Comparison of ENCODE assay signal across 1 cellular context in the genomic region with DNA sequence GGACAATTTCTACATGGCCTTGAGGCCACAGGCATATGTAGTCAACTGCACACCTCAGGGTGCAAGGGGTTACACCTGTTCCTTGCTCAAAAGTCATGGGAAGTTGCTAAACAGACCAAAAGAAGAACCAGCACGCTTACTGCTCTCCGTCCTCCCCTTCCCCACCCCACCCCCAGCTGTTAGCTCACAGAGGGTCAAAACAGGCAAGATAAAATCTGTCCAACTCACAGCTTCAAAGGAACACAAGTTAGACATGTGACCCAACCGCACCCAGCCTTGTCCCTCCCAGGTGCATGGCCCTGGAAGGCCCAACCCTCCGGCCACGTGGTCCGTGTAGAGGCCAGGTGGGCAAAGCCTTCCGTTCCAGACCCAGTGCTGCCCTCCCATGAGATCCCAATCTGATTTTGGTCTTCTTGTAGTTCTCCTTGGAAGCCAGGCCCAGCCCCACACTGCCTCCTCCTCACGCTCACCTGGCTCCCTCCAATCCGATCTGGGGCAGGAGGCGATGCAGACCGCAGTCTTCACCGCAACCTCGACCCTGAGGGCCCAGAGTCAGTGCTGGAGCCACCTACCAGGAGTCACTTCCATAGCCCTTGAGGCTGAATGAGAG.
TF ChIP-seq lines count a peak whose summit lies in the region.

No MANE protein-coding gene starts in this region.

TF ChIP-seq in K562, 482 proteins besides CTCF, POLR2A, EP300 and RAD21 (continued from another document):
- TF ChIP-seq MYC (IDR thresholded peaks at IDR 0.05; ENCODE audit: low read depth, low read length) (peak; percentile 99), MYC (CRISPR knock-in tag; IDR thresholded peaks at IDR 0.05; ENCODE audit: borderline replicate concordance, low read depth) (peak; percentile 92), ZNF77 (CRISPR knock-in tag; IDR thresholded peaks at IDR 0.05) (no peak), PCBP2 (IDR thresholded peaks at IDR 0.05; ENCODE audit: low read depth, low read length, poor library complexity, severe bottlenecking) (no peak), HOXB6 (CRISPR knock-in tag; IDR thresholded peaks at IDR 0.05; ENCODE audit: borderline replicate concordance) (no peak), FUS (optimal IDR thresholded peaks at IDR 0.05; ENCODE audit: low read depth, low read length) (no peak), ESRRB (CRISPR knock-in tag; IDR thresholded peaks at IDR 0.05; ENCODE audit: borderline replicate concordance) (no peak), EP400 (IDR thresholded peaks at IDR 0.05) (peak; percentile 93), IFI16 (CRISPR knock-in tag; IDR thresholded peaks at IDR 0.05) (no peak; the same call in 1 of the 2 replicates), ELF2 (CRISPR knock-in tag; IDR thresholded peaks at IDR 0.05) (peak; percentile 49; the same call in 1 of the 2 replicates), RCOR1 (IDR thresholded peaks at IDR 0.05; ENCODE audit: borderline replicate concordance in 1 of 2, low read depth in 2 of 2, low read length in 2 of 2) (peak in 1 of 2 experiments; percentile 68; a peak in 1 of 4 replicates)
- TF ChIP-seq, protein P1, sequence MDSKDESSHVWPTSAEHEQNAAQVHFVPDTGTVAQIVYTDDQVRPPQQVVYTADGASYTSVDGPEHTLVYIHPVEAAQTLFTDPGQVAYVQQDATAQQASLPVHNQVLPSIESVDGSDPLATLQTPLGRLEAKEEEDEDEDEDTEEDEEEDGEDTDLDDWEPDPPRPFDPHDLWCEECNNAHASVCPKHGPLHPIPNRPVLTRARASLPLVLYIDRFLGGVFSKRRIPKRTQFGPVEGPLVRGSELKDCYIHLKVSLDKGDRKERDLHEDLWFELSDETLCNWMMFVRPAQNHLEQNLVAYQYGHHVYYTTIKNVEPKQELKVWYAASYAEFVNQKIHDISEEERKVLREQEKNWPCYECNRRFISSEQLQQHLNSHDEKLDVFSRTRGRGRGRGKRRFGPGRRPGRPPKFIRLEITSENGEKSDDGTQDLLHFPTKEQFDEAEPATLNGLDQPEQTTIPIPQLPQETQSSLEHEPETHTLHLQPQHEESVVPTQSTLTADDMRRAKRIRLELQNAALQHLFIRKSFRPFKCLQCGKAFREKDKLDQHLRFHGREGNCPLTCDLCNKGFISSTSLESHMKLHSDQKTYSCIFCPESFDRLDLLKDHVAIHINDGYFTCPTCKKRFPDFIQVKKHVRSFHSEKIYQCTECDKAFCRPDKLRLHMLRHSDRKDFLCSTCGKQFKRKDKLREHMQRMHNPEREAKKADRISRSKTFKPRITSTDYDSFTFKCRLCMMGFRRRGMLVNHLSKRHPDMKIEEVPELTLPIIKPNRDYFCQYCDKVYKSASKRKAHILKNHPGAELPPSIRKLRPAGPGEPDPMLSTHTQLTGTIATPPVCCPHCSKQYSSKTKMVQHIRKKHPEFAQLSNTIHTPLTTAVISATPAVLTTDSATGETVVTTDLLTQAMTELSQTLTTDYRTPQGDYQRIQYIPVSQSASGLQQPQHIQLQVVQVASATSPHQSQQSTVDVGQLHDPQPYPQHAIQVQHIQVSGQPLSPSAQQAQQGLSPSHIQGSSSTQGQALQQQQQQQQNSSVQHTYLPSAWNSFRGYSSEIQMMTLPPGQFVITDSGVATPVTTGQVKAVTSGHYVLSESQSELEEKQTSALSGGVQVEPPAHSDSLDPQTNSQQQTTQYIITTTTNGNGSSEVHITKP (IDR thresholded peaks at IDR 0.05; ENCODE audit: partially characterized antibody) = no peak
- TF ChIP-seq, protein P2, sequence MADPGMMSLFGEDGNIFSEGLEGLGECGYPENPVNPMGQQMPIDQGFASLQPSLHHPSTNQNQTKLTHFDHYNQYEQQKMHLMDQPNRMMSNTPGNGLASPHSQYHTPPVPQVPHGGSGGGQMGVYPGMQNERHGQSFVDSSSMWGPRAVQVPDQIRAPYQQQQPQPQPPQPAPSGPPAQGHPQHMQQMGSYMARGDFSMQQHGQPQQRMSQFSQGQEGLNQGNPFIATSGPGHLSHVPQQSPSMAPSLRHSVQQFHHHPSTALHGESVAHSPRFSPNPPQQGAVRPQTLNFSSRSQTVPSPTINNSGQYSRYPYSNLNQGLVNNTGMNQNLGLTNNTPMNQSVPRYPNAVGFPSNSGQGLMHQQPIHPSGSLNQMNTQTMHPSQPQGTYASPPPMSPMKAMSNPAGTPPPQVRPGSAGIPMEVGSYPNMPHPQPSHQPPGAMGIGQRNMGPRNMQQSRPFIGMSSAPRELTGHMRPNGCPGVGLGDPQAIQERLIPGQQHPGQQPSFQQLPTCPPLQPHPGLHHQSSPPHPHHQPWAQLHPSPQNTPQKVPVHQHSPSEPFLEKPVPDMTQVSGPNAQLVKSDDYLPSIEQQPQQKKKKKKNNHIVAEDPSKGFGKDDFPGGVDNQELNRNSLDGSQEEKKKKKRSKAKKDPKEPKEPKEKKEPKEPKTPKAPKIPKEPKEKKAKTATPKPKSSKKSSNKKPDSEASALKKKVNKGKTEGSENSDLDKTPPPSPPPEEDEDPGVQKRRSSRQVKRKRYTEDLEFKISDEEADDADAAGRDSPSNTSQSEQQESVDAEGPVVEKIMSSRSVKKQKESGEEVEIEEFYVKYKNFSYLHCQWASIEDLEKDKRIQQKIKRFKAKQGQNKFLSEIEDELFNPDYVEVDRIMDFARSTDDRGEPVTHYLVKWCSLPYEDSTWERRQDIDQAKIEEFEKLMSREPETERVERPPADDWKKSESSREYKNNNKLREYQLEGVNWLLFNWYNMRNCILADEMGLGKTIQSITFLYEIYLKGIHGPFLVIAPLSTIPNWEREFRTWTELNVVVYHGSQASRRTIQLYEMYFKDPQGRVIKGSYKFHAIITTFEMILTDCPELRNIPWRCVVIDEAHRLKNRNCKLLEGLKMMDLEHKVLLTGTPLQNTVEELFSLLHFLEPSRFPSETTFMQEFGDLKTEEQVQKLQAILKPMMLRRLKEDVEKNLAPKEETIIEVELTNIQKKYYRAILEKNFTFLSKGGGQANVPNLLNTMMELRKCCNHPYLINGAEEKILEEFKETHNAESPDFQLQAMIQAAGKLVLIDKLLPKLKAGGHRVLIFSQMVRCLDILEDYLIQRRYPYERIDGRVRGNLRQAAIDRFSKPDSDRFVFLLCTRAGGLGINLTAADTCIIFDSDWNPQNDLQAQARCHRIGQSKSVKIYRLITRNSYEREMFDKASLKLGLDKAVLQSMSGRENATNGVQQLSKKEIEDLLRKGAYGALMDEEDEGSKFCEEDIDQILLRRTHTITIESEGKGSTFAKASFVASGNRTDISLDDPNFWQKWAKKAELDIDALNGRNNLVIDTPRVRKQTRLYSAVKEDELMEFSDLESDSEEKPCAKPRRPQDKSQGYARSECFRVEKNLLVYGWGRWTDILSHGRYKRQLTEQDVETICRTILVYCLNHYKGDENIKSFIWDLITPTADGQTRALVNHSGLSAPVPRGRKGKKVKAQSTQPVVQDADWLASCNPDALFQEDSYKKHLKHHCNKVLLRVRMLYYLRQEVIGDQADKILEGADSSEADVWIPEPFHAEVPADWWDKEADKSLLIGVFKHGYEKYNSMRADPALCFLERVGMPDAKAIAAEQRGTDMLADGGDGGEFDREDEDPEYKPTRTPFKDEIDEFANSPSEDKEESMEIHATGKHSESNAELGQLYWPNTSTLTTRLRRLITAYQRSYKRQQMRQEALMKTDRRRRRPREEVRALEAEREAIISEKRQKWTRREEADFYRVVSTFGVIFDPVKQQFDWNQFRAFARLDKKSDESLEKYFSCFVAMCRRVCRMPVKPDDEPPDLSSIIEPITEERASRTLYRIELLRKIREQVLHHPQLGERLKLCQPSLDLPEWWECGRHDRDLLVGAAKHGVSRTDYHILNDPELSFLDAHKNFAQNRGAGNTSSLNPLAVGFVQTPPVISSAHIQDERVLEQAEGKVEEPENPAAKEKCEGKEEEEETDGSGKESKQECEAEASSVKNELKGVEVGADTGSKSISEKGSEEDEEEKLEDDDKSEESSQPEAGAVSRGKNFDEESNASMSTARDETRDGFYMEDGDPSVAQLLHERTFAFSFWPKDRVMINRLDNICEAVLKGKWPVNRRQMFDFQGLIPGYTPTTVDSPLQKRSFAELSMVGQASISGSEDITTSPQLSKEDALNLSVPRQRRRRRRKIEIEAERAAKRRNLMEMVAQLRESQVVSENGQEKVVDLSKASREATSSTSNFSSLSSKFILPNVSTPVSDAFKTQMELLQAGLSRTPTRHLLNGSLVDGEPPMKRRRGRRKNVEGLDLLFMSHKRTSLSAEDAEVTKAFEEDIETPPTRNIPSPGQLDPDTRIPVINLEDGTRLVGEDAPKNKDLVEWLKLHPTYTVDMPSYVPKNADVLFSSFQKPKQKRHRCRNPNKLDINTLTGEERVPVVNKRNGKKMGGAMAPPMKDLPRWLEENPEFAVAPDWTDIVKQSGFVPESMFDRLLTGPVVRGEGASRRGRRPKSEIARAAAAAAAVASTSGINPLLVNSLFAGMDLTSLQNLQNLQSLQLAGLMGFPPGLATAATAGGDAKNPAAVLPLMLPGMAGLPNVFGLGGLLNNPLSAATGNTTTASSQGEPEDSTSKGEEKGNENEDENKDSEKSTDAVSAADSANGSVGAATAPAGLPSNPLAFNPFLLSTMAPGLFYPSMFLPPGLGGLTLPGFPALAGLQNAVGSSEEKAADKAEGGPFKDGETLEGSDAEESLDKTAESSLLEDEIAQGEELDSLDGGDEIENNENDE (IDR thresholded peaks at IDR 0.05; ENCODE audit: low read depth, low read length) = no peak
